1 cellular context compared by ENCODE assay signal in the genomic region with DNA sequence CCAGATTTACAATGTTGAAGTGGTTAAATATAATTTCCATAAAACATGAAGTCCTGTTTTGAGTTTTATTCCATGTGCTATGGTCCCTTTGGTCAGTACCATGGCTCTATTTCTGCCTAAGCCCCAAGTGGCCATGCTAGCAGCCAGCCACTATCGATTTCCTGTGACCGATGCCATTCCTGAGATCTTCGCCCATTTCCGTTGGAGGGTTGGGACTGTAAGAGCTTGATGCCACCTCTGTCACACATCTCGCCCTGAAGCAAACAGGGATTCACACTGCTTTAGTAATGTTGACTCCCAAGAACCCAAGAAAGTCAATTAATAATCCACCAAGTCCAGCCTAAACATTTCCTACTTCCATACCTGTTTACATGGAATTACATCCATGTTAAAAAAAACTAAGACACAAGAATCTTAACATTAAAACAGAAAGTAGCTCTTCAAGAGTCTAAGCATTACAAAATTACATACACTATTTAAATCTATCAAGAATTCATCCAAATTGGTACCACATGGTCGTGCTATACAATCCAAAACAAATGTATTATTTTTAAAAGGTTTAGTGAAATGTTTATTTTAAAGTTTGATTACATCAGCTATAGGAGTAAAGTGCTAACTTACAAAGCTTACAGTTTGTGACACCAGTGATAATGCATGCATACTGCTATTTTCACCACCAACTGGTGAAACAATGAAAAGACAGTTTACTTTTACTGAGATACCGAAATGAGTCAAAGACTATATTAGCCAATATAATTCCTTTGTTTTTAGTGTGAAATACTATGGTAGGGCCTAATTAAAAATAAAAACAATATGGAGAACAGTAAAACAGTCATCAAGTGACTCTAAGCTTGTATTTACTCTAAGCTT.
TF ChIP-seq lines count a peak whose summit lies in the region.

No MANE protein-coding gene starts in this region.

TF ChIP-seq in HepG2, 621 proteins besides CTCF, POLR2A, EP300 and RAD21 (continued from another document):
- TF ChIP-seq, protein P1, sequence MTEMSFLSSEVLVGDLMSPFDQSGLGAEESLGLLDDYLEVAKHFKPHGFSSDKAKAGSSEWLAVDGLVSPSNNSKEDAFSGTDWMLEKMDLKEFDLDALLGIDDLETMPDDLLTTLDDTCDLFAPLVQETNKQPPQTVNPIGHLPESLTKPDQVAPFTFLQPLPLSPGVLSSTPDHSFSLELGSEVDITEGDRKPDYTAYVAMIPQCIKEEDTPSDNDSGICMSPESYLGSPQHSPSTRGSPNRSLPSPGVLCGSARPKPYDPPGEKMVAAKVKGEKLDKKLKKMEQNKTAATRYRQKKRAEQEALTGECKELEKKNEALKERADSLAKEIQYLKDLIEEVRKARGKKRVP (CRISPR knock-in tag; IDR thresholded peaks at IDR 0.05): peak in 1 of 2 experiments; percentile 73; a peak in 3 of 4 replicates
- 0 out of 2 replicates have a peak, but pooled peaks have one; percentile 5 for TF ChIP-seq LCORL (IDR thresholded peaks at IDR 0.05)
- TF ChIP-seq LCORL (CRISPR knock-in tag; IDR thresholded peaks at IDR 0.05): peak; percentile 37; the same call in 1 of the 2 replicates
- TF ChIP-seq NFE2L2 (IDR thresholded peaks at IDR 0.05; ENCODE audit: low read length): 0 out of 2 replicates have a peak, but pooled peaks have one; percentile 23
- TF ChIP-seq PPARG (CRISPR knock-in tag; conservative IDR thresholded peaks at IDR 0.05): 0 out of 2 replicates have a peak, but pooled peaks have one; percentile 2
- 0 out of 2 replicates have a peak, but pooled peaks have one; percentile 4 for TF ChIP-seq BCL6 (CRISPR knock-in tag; IDR thresholded peaks at IDR 0.05)
- peak; percentile 51; the same call in 1 of the 2 replicates for TF ChIP-seq ZNF644 (CRISPR knock-in tag; IDR thresholded peaks at IDR 0.05; ENCODE audit: low read depth)
- no peak for TF ChIP-seq PRMT3 (CRISPR knock-in tag; IDR thresholded peaks at IDR 0.05; ENCODE audit: borderline replicate concordance, low read depth)
- TF ChIP-seq, protein P2, sequence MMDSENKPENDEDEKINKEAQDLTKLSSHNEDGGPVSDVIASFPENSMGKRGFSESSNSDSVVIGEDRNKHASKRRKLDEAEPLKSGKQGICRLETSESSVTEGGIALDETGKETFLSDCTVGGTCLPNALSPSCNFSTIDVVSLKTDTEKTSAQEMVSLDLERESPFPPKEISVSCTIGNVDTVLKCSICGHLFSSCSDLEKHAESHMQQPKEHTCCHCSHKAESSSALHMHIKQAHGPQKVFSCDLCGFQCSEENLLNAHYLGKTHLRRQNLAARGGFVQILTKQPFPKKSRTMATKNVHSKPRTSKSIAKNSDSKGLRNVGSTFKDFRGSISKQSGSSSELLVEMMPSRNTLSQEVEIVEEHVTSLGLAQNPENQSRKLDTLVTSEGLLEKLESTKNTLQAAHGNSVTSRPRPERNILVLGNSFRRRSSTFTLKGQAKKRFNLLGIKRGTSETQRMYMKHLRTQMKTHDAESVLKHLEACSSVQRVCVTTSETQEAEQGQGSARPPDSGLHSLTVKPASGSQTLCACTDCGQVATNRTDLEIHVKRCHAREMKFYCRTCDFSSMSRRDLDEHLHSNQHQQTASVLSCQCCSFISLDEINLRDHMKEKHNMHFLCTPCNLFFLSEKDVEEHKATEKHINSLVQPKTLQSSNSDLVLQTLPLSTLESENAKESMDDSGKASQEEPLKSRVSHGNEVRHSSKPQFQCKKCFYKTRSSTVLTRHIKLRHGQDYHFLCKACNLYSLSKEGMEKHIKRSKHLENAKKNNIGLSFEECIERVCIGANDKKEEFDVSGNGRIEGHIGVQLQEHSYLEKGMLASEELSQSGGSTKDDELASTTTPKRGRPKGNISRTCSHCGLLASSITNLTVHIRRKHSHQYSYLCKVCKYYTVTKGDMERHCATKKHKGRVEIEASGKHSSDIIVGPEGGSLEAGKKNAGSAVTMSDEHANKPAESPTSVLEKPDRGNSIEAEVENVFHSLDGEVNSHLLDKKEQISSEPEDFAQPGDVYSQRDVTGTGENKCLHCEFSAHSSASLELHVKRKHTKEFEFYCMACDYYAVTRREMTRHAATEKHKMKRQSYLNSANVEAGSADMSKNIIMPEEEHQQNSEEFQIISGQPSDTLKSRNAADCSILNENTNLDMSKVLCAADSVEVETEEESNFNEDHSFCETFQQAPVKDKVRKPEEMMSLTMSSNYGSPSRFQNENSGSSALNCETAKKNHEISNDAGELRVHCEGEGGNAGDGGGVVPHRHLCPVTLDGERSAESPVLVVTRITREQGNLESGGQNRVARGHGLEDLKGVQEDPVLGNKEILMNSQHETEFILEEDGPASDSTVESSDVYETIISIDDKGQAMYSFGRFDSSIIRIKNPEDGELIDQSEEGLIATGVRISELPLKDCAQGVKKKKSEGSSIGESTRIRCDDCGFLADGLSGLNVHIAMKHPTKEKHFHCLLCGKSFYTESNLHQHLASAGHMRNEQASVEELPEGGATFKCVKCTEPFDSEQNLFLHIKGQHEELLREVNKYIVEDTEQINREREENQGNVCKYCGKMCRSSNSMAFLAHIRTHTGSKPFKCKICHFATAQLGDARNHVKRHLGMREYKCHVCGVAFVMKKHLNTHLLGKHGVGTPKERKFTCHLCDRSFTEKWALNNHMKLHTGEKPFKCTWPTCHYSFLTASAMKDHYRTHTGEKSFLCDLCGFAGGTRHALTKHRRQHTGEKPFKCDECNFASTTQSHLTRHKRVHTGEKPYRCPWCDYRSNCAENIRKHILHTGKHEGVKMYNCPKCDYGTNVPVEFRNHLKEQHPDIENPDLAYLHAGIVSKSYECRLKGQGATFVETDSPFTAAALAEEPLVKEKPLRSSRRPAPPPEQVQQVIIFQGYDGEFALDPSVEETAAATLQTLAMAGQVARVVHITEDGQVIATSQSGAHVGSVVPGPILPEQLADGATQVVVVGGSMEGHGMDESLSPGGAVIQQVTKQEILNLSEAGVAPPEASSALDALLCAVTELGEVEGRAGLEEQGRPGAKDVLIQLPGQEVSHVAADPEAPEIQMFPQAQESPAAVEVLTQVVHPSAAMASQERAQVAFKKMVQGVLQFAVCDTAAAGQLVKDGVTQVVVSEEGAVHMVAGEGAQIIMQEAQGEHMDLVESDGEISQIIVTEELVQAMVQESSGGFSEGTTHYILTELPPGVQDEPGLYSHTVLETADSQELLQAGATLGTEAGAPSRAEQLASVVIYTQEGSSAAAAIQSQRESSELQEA (CRISPR knock-in tag; IDR thresholded peaks at IDR 0.05; ENCODE audit: not compliant biosample characterization): no peak
- 0 out of 2 replicates have a peak, but pooled peaks have one; percentile 1 for TF ChIP-seq RBFOX2 (IDR thresholded peaks at IDR 0.05; ENCODE audit: low read depth, low read length)
- TF ChIP-seq ZNF670 (CRISPR knock-in tag; IDR thresholded peaks at IDR 0.05; ENCODE audit: borderline replicate concordance): peak; percentile 74; the same call in 1 of the 2 replicates
- TF ChIP-seq, protein P3, sequence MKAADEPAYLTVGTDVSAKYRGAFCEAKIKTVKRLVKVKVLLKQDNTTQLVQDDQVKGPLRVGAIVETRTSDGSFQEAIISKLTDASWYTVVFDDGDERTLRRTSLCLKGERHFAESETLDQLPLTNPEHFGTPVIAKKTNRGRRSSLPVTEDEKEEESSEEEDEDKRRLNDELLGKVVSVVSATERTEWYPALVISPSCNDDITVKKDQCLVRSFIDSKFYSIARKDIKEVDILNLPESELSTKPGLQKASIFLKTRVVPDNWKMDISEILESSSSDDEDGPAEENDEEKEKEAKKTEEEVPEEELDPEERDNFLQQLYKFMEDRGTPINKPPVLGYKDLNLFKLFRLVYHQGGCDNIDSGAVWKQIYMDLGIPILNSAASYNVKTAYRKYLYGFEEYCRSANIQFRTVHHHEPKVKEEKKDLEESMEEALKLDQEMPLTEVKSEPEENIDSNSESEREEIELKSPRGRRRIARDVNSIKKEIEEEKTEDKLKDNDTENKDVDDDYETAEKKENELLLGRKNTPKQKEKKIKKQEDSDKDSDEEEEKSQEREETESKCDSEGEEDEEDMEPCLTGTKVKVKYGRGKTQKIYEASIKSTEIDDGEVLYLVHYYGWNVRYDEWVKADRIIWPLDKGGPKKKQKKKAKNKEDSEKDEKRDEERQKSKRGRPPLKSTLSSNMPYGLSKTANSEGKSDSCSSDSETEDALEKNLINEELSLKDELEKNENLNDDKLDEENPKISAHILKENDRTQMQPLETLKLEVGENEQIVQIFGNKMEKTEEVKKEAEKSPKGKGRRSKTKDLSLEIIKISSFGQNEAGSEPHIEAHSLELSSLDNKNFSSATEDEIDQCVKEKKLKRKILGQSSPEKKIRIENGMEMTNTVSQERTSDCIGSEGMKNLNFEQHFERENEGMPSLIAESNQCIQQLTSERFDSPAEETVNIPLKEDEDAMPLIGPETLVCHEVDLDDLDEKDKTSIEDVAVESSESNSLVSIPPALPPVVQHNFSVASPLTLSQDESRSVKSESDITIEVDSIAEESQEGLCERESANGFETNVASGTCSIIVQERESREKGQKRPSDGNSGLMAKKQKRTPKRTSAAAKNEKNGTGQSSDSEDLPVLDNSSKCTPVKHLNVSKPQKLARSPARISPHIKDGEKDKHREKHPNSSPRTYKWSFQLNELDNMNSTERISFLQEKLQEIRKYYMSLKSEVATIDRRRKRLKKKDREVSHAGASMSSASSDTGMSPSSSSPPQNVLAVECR (CRISPR knock-in tag; IDR thresholded peaks at IDR 0.05; ENCODE audit: borderline replicate concordance): peak; percentile 51; the same call in 1 of the 2 replicates
- peak; percentile 14; the same call in 1 of the 2 replicates for TF ChIP-seq ZBTB20 (CRISPR knock-in tag; IDR thresholded peaks at IDR 0.05; ENCODE audit: borderline replicate concordance, low read depth)
- TF ChIP-seq GATA4 (IDR thresholded peaks at IDR 0.05; ENCODE audit: borderline replicate concordance, low read depth): no peak
- TF ChIP-seq SAP130 (CRISPR knock-in tag; IDR thresholded peaks at IDR 0.05; ENCODE audit: low read depth): peak; percentile 68; the same call in 1 of the 2 replicates
- no peak for TF ChIP-seq ZFP36 (IDR thresholded peaks at IDR 0.05; ENCODE audit: borderline replicate concordance, low read depth, low read length, partially characterized antibody)
- 0 out of 2 replicates have a peak, but pooled peaks have one; percentile 19 for TF ChIP-seq CREM (IDR thresholded peaks at IDR 0.05)
- no peak for TF ChIP-seq CREM (CRISPR knock-in tag; IDR thresholded peaks at IDR 0.05)
- peak; percentile 34; the same call in 1 of the 2 replicates for TF ChIP-seq ELF3 (CRISPR knock-in tag; IDR thresholded peaks at IDR 0.05)
- TF ChIP-seq MXI1 (IDR thresholded peaks at IDR 0.05; ENCODE audit: borderline replicate concordance, low read depth, low read length): 0 out of 3 replicates have a peak, but pooled peaks have one; percentile 3
- TF ChIP-seq SOX13 (IDR thresholded peaks at IDR 0.05): no peak
- peak in 1 of 2 experiments; percentile 40; a peak in 2 of 4 replicates for TF ChIP-seq SOX13 (CRISPR knock-in tag; conservative IDR thresholded peaks at IDR 0.05 in 1 of 2, IDR thresholded peaks at IDR 0.05 in 1 of 2)
- TF ChIP-seq DR1 (CRISPR knock-in tag; IDR thresholded peaks at IDR 0.05): no peak
- peak; percentile 49; the same call in 1 of the 2 replicates for TF ChIP-seq NCOR1 (IDR thresholded peaks at IDR 0.05; ENCODE audit: borderline replicate concordance, low read length)
- TF ChIP-seq POLR2AphosphoS2 (IDR thresholded peaks at IDR 0.05; ENCODE audit: low read depth, low read length): peak; percentile 37
- no peak for TF ChIP-seq NFATC3 (CRISPR knock-in tag; IDR thresholded peaks at IDR 0.05)
- peak; percentile 24; the same call in 1 of the 2 replicates for TF ChIP-seq KMT2B (CRISPR knock-in tag; IDR thresholded peaks at IDR 0.05)
- no peak for TF ChIP-seq ZNF329 (CRISPR knock-in tag; IDR thresholded peaks at IDR 0.05; ENCODE audit: low read depth)
- peak; percentile 94 for TF ChIP-seq ZBTB38 (CRISPR knock-in tag; IDR thresholded peaks at IDR 0.05)
- TF ChIP-seq ARNT (IDR thresholded peaks at IDR 0.05): no peak
- TF ChIP-seq CREB1 (IDR thresholded peaks at IDR 0.05): no peak
- 0 out of 2 replicates have a peak, but pooled peaks have one; percentile 19 for TF ChIP-seq CREB1 (CRISPR knock-in tag; IDR thresholded peaks at IDR 0.05)
- TF ChIP-seq ZNF781 (CRISPR knock-in tag; IDR thresholded peaks at IDR 0.05; ENCODE audit: borderline replicate concordance, not compliant biosample characterization): no peak
- peak; percentile 95 for TF ChIP-seq PRPF4 (IDR thresholded peaks at IDR 0.05; ENCODE audit: low read depth, low read length, poor library complexity, severe bottlenecking)
- no peak for TF ChIP-seq NCOA1 (CRISPR knock-in tag; IDR thresholded peaks at IDR 0.05)
- 0 out of 2 replicates have a peak, but pooled peaks have one; percentile 67 for TF ChIP-seq ARNT2 (CRISPR knock-in tag; IDR thresholded peaks at IDR 0.05; ENCODE audit: low read depth)
- TF ChIP-seq NCOA2 (CRISPR knock-in tag; IDR thresholded peaks at IDR 0.05): 0 out of 2 replicates have a peak, but pooled peaks have one; percentile 24
